ENCODE assay signal across 13 cellular contexts in the genomic region with DNA sequence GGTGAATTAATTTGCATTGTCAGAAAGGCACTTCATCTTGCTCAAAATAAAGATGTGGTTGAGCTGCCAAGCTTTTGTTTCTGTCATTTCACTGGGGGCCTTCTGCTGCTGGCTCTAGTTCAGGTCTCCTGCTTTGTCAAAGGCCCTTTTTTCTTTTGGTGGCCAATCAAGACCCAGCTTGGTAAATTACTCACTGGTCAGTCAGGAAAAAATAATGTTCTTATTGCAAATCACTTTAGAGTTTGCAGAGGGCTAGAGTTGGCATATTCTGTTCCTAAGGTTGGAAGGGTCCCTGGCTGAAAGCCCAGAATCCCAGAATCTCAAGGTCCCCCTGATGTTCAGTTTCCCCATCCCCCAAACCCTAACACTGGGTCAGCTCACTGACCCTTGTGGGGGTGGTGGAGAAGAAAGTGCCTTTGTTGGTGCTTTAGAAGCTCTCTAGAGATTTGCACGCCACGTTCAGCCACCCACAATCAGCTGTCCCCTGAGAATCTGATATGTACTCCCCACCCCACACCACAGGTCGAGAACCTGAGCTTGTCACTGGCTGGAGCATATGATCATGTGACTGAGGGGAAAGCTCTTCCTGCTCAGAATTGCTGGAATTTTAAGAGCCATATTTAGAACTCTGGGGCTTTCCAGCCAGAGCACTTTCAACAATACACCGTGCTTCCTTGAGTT. TPM values are rescaled to one million over a fixed set of nuclear protein-coding genes. Genes with fewer than 3 reads are reported as not detected.
DNase-seq lines count a peak whose midpoint lies in the region; ATAC-seq and TF ChIP-seq lines count a peak whose summit lies in the region.
"Had no signal": no experiment of that assay in that cellular context is flagged by ENCODE, and none has a peak within 500 bp of the region (broad histone marks: within the 10 kb centered on the region; RNA-seq: fewer than 3 reads in every experiment).

No MANE protein-coding gene starts in this region.

- H3K36me3 ChIP-seq in WERI-Rb-1, result no peaks in the 10 kb centered on the region

- H3K4me1 Mint-ChIP-seq in CD14-positive monocyte, result peaks cover 34% of the 10 kb centered on the region

- no peak overlapping the region for H3K27ac Mint-ChIP-seq in CD14-positive monocyte
- H3K27ac Mint-ChIP-seq: activated T-helper 1 cell treated with anti-CD3 and anti-CD28 coated beads, Interleukin-12 subunit alpha, Interleukin-12 subunit beta, Interleukin-2, Interleukin-4 antibody, amounts not matched to agents 30 ng/mL and 10 ng/mL and 1 ng/mL, durations not matched to agents 14 hours and 24 hours and 36 hours had no signal

- no peaks in the 10 kb centered on the region for H3K27me3 ChIP-seq in WERI-Rb-1 (ENCODE audit: insufficient read depth, low read depth, severe bottlenecking)

- H3K9me3 ChIP-seq in WERI-Rb-1 (ENCODE audit: severe bottlenecking), result no peaks in the 10 kb centered on the region

- H3K27ac ChIP-seq in caudate nucleus (ENCODE audit: low read depth, low read length) (peak overlapping the region; percentile 89), WERI-Rb-1 (no peak overlapping the region)

- TF ChIP-seq CTCF in WERI-Rb-1 (IDR thresholded peaks at IDR 0.05; ENCODE audit: low read depth, low read length) (no peak), CD14-positive monocyte (IDR thresholded peaks at IDR 0.05) (no peak)

- DNase-seq in left cardiac atrium, result no peak
- no peak for DNase-seq in Right ventricle myocardium inferior (ENCODE audit: missing footprints)
- peak in 42 of 61 donors; percentile 5 to 75 (median 39) for DNase-seq in caudate nucleus (lab: John Stamatoyannopoulos, UW)
- peak; percentile 57 for DNase-seq in midbrain (lab: John Stamatoyannopoulos, UW)
- no peak for DNase-seq in WERI-Rb-1
- no peak for DNase-seq in CD14-positive monocyte (ENCODE audit: low spot score)
- DNase-seq: ACHN, MV-4-11 had no signal

- no peak overlapping the region for H3K4me3 ChIP-seq in WERI-Rb-1 (ENCODE audit: low read depth, low read length)

- ATAC-seq in left cardiac atrium (peak; percentile 22 to 53), Right ventricle myocardium inferior (no peak), GM21576 (IDR thresholded peaks at IDR 0.05; ENCODE audit: unreplicated experiment) (no peak), HG03571 (IDR thresholded peaks at IDR 0.05; ENCODE audit: unreplicated experiment) (no peak)

- intact Hi-C loops in left cardiac atrium (cut with DNase I), result loop anchor here in 1 of 2 donors (5.0 kb wide), 1 partner anchor 231 kb away; no protein-coding TSS in a partner anchor
- intact Hi-C loops in Right ventricle myocardium inferior (cut with DNase I), result no loop called here
- intact Hi-C loops in CD14-positive monocyte (cut with micrococcal nuclease), result no loop called here

- H3K4me3 Mint-ChIP-seq in CD14-positive monocyte, result no peak overlapping the region
- H3K4me3 Mint-ChIP-seq: activated T-helper 1 cell treated with anti-CD3 and anti-CD28 coated beads, Interleukin-12 subunit alpha, Interleukin-12 subunit beta, Interleukin-2, Interleukin-4 antibody, amounts not matched to agents 30 ng/mL and 10 ng/mL and 1 ng/mL, durations not matched to agents 14 hours and 24 hours and 36 hours had no signal

- peaks cover 0 to 1% of the 10 kb centered on the region in 2 donors for H3K36me3 Mint-ChIP-seq in CD14-positive monocyte

- no peaks in the 10 kb centered on the region for H3K9me3 Mint-ChIP-seq in CD14-positive monocyte

- peaks cover 0 to 2% (median 2%) of the 10 kb centered on the region in 3 donors for H3K27me3 Mint-ChIP-seq in CD14-positive monocyte (ENCODE audit: low read depth in 3 of 3)

RNA-seq across cellular contexts. Expression of gene BNIP5, which starts 21.7 kb away (rescaled TPM):
- total RNA-seq in left cardiac atrium (not detected), Right ventricle myocardium inferior (not detected)
- not detected for polyA plus RNA-seq in CD14-positive monocyte
- total RNA-seq: activated T-helper 1 cell treated with anti-CD3 and anti-CD28 coated beads, Interleukin-12 subunit alpha, Interleukin-12 subunit beta, Interleukin-2, Interleukin-4 antibody, amounts not matched to agents 30 ng/mL and 10 ng/mL and 1 ng/mL, durations not matched to agents 14 hours and 24 hours and 36 hours; fibroblast of lung; omental fat pad had no signal
- polyA plus RNA-seq: fibroblast of lung had no signal

RNA-seq across cellular contexts. Expression of gene ETV7, which starts 29.1 kb away (rescaled TPM):
- total RNA-seq in left cardiac atrium (under 1 TPM; 0.47 to 0.63 TPM), Right ventricle myocardium inferior (0.38 TPM)
- 1 to 10 TPM in 1 of 2 donors, under 1 TPM in 1; 0.10 to 2.2 TPM for polyA plus RNA-seq in CD14-positive monocyte

Comparison
In these comparisons a context has a peak if more than half of its experiments do, and no peak if none do; other contexts are left out.
1. ATAC-seq: peak in left cardiac atrium (2 of 2); none in Right ventricle myocardium inferior (single experiment), GM21576 (single experiment) and HG03571 (single experiment).
2. DNase-seq: peak in caudate nucleus (42 of 61) and midbrain (single experiment); none in left cardiac atrium (single experiment), Right ventricle myocardium inferior (single experiment), WERI-Rb-1 (single experiment) and CD14-positive monocyte (single experiment).